Comparison of ENCODE assay signal across 13 cellular contexts in genomic region chr19:55459551-55459949, GRCh38. TPM values are rescaled to one million over a fixed set of nuclear protein-coding genes. Genes with fewer than 3 reads are reported as not detected.
DNase-seq lines count a peak whose midpoint lies in the region; ATAC-seq and TF ChIP-seq lines count a peak whose summit lies in the region.
"Had no signal": no experiment of that assay in that cellular context is flagged by ENCODE, and none has a peak within 500 bp of the region (broad histone marks: within the 10 kb centered on the region; RNA-seq: fewer than 3 reads in every experiment).

No MANE protein-coding gene starts in this region.

- peak overlapping the region in 1 of 10 donors; percentile 80 for H3K4me3 ChIP-seq in heart right ventricle
- peak overlapping the region; percentile 98 for H3K4me3 ChIP-seq in adipocyte (ENCODE audit: low read length)
- H3K4me3 ChIP-seq in muscle layer of colon (ENCODE audit: low read depth in 1 of 2, low read length in 2 of 2): peak overlapping the region in 1 of 2 donors; percentile 82
- H3K4me3 ChIP-seq in transverse colon: no peak overlapping the region

- DNase-seq in heart right ventricle (no peak), left cardiac atrium (no peak), adipocyte (ENCODE audit: low read depth) (no peak), transverse colon (no peak), amniotic stem cell (lab: John Stamatoyannopoulos, UW) (no peak)
- DNase-seq in activated CD4-positive, CD25-positive, alpha-beta regulatory T cell treated with anti-CD3 and anti-CD28 coated beads, Interleukin-2, amount 50 U/mL, for 72 hours: no peak
- DNase-seq: activated T-cell treated with anti-CD3 and anti-CD28 coated beads, Interleukin-2, amount 50 U/mL, for 48 hours; upper lobe of right lung had no signal

- intact Hi-C loops in heart right ventricle (cut with DNase I): loop anchor here in 1 of 10 donors (10.0 kb wide), 1 partner anchor 325 kb away; no protein-coding TSS in a partner anchor
- intact Hi-C loops in left cardiac atrium (cut with DNase I): no loop called here
- intact Hi-C loops in transverse colon (cut with DNase I; ENCODE audit: low total_unique reads): no loop called here

- H3K9me3 ChIP-seq in heart right ventricle: no peaks in the 10 kb centered on the region
- H3K9me3 ChIP-seq in adipocyte (ENCODE audit: control insufficient read depth, low read length): no peaks in the 10 kb centered on the region
- H3K9me3 ChIP-seq in muscle layer of colon (ENCODE audit: low read length): no peaks in the 10 kb centered on the region
- no peaks in the 10 kb centered on the region for H3K9me3 ChIP-seq in transverse colon
- H3K9me3 ChIP-seq: breast epithelium, upper lobe of right lung had no signal

- ATAC-seq in heart right ventricle (no peak), left cardiac atrium (no peak), GM18517 (IDR thresholded peaks at IDR 0.05; ENCODE audit: unreplicated experiment) (no peak)
- ATAC-seq: upper lobe of right lung had no signal

- H3K36me3 ChIP-seq in heart right ventricle (peaks cover 0 to 15% (median 0%) of the 10 kb centered on the region in 9 donors), adipocyte (ENCODE audit: control insufficient read depth, insufficient read depth, low read length, severe bottlenecking) (peaks cover 4% of the 10 kb centered on the region), muscle layer of colon (ENCODE audit: insufficient read depth, low read length) (peaks cover 6% of the 10 kb centered on the region), transverse colon (no peaks in the 10 kb centered on the region)
- H3K36me3 ChIP-seq: breast epithelium, upper lobe of right lung had no signal

- H3K9ac ChIP-seq in adipocyte (ENCODE audit: low read length): peak overlapping the region; percentile 83
- no peak overlapping the region for H3K9ac ChIP-seq in muscle layer of colon (ENCODE audit: low read length)

- no peak for TF ChIP-seq EP300 in transverse colon (IDR thresholded peaks at IDR 0.05; ENCODE audit: low read depth)

- TF ChIP-seq POLR2A in transverse colon (IDR thresholded peaks at IDR 0.05): no peak

- 59 to 65% methylated on average over 8 of the region's 8 CpGs for WGBS in heart right ventricle, 2 donors
- 58 to 78% methylated on average over 2 to 8 of the region's 8 CpGs for WGBS in transverse colon (ENCODE audit: low coverage in 1 of 2), 2 donors

- H3K27me3 ChIP-seq in heart right ventricle (no peaks in the 10 kb centered on the region), adipocyte (replicated peaks; ENCODE audit: control insufficient read depth, insufficient read depth, low read length) (no peaks in the 10 kb centered on the region), muscle layer of colon (ENCODE audit: control insufficient read depth in 1 of 2, insufficient read depth in 2 of 2, low read length in 2 of 2) (no peaks in the 10 kb centered on the region), transverse colon (no peaks in the 10 kb centered on the region)
- H3K27me3 ChIP-seq: breast epithelium, upper lobe of right lung had no signal

- peaks cover 0 to 29% (median 17%) of the 10 kb centered on the region in 9 donors for H3K4me1 ChIP-seq in heart right ventricle
- H3K4me1 ChIP-seq in adipocyte (ENCODE audit: control insufficient read depth, insufficient read depth, low read length): peaks cover 21% of the 10 kb centered on the region
- peaks cover 12% of the 10 kb centered on the region for H3K4me1 ChIP-seq in muscle layer of colon (ENCODE audit: insufficient read depth, low read length)
- peaks cover 6 to 28% (median 20%) of the 10 kb centered on the region in 4 donors for H3K4me1 ChIP-seq in transverse colon
- H3K4me1 ChIP-seq: upper lobe of right lung had no signal

- TF ChIP-seq CTCF in heart right ventricle (IDR thresholded peaks at IDR 0.05) (no peak), transverse colon (IDR thresholded peaks at IDR 0.05) (no peak)

- peak overlapping the region in 7 of 10 donors; percentile 19 to 95 (median 84) for H3K27ac ChIP-seq in heart right ventricle
- H3K27ac ChIP-seq in muscle layer of colon (ENCODE audit: low read depth, low read length): peak overlapping the region; percentile 61
- peak overlapping the region; percentile 91 to 98 (median 96) for H3K27ac ChIP-seq in transverse colon
- H3K27ac ChIP-seq: upper lobe of right lung had no signal

- in situ Hi-C loops in transverse colon (cut with MboI; ENCODE audit: low pct_ligation_motif_present in 1 of 4, low pct_unique_long_range_greater_than_20kb in 1 of 4, low sequenced_read_pairs in 3 of 4): no loop called here

RNA-seq across cellular contexts. Expression of gene ISOC2, which starts 1.9 kb away (rescaled TPM):
- total RNA-seq in heart right ventricle (10 to 100 TPM; 42.5 to 69.8 (median 48.3) TPM), left cardiac atrium (10 to 100 TPM; 58.4 to 60.5 TPM), transverse colon (100 to 1,000 TPM in 2 of 4 donors, 10 to 100 TPM in 2; 71.1 to 142 (median 97.6) TPM)
- 100 to 1,000 TPM in 1 of 2 donors, 10 to 100 TPM in 1; 88.7 to 117 TPM for polyA plus RNA-seq in heart right ventricle

RNA-seq across cellular contexts. Expression of gene C19orf85, which starts 5.0 kb away (rescaled TPM):
- total RNA-seq in heart right ventricle (not detected), left cardiac atrium (not detected), transverse colon (not detected)
- polyA plus RNA-seq in heart right ventricle: not detected
- total RNA-seq: breast epithelium, posterior vena cava, upper lobe of right lung had no signal
- polyA plus RNA-seq: CD14-positive monocyte had no signal

RNA-seq across cellular contexts. Expression of gene SHISA7, which starts 16.4 kb away (rescaled TPM):
- total RNA-seq in heart right ventricle: not detected
- polyA plus RNA-seq in heart right ventricle: under 1 TPM in 1 of 2 donors, not detected in 1; under 0.01 TPM
- not detected for total RNA-seq in left cardiac atrium
- total RNA-seq in transverse colon: under 1 TPM in 1 of 4 donors, not detected in 3; 0.75 TPM
- total RNA-seq: posterior vena cava, upper lobe of right lung had no signal
- polyA plus RNA-seq: CD14-positive monocyte had no signal

RNA-seq across cellular contexts. Expression of gene ZNF628, which starts 16.9 kb away (rescaled TPM):
- total RNA-seq in heart right ventricle (1 to 10 TPM; 2.5 to 7.8 (median 4.3) TPM), left cardiac atrium (1 to 10 TPM; 5.3 to 9.0 TPM), transverse colon (1 to 10 TPM; 5.9 to 7.6 (median 6.4) TPM)
- 1 to 10 TPM; 4.9 to 7.5 TPM for polyA plus RNA-seq in heart right ventricle

RNA-seq across cellular contexts. Expression of gene NAT14, which starts 25.4 kb away (rescaled TPM):
- total RNA-seq in heart right ventricle: 1 to 10 TPM; 5.8 to 9.9 (median 6.8) TPM
- polyA plus RNA-seq in heart right ventricle: 10 to 100 TPM in 1 of 2 donors, 1 to 10 TPM in 1; 9.0 to 16.4 TPM
- total RNA-seq in left cardiac atrium: 10 to 100 TPM in 1 of 2 donors, 1 to 10 TPM in 1; 9.2 to 13.7 TPM
- 1 to 10 TPM in 2 of 4 donors, not detected in 2; 2.1 to 2.7 TPM for total RNA-seq in transverse colon
